ENCODE assay signal across 18 cellular contexts in genomic region chr12:126607867-126608266, GRCh38.
A peak's percentile ranks its signal among the peaks of the same experiment; 100 is the strongest.
DNase-seq lines count a peak whose midpoint lies in the region; ATAC-seq, FAIRE-seq and TF ChIP-seq lines count a peak whose summit lies in the region.
"Had no signal": no experiment of that assay in that cellular context is flagged by ENCODE, and none has a peak within 500 bp of the region (broad histone marks: within the 10 kb centered on the region; RNA-seq: fewer than 3 reads in every experiment).

No MANE protein-coding gene starts in this region.

- intact Hi-C loops in HepG2 (cut with micrococcal nuclease; ENCODE audit: unreplicated experiment) (no loop called here), lower lobe of right lung (cut with DNase I) (no loop called here)

- TF ChIP-seq EP300 in HepG2 (IDR thresholded peaks at IDR 0.05; ENCODE audit: low read depth in 2 of 2, low read length in 2 of 2) (no peak), HepG2 (CRISPR knock-in tag; IDR thresholded peaks at IDR 0.05; ENCODE audit: borderline replicate concordance) (no peak)

- WGBS in liver: 15% methylated on average over 1 of the region's 1 CpG
- 5% methylated on average over 1 of the region's 1 CpG for WGBS in HepG2 (ENCODE audit: low lambda C conversion rate)

- ATAC-seq in HepG2: no peak
- ATAC-seq in lower lobe of right lung: peak; percentile 29 to 83
- no peak for ATAC-seq in natural killer cell treated with Interleukin-12 subunit alpha and Interleukin-12 subunit beta and Interleukin-15 and Interleukin-18, amount 100 ng/mL, for 72 hours
- ATAC-seq: HCT116 had no signal

- H3K27ac ChIP-seq in liver (ENCODE audit: low read depth in 1 of 2, low read length in 2 of 2): no peak overlapping the region
- H3K27ac ChIP-seq in HepG2 (ENCODE audit: extremely low read length, insufficient read depth, low read length): no peak overlapping the region
- H3K27ac ChIP-seq in lower lobe of right lung: no peak overlapping the region
- H3K27ac ChIP-seq: 22Rv1, HL-60 had no signal

- FAIRE-seq in HepG2 (lab: Jason Lieb, UNC): no peak
- FAIRE-seq: GM12892, GM19239 had no signal

- H3K9me3 ChIP-seq in liver (ENCODE audit: control insufficient read depth in 4 of 4, low read length in 3 of 4) (peaks cover 2 to 11% (median 6%) of the 10 kb centered on the region in 4 donors), HepG2 (ENCODE audit: low read length) (peaks cover 81% of the 10 kb centered on the region), lower lobe of right lung (peaks cover 15% of the 10 kb centered on the region)

- TF ChIP-seq RAD21 in liver (IDR thresholded peaks at IDR 0.05): no peak
- no peak for TF ChIP-seq RAD21 in HepG2 (CRISPR knock-in tag; IDR thresholded peaks at IDR 0.05)

- no peaks in the 10 kb centered on the region for H3K79me2 ChIP-seq in HepG2 (ENCODE audit: insufficient read depth, low read length)

- CTCF ChIA-PET in HepG2 (lab: Yijun Ruan, JAX; ENCODE audit: low intra/inter-chr PET ratio, low total read pairs): no interaction called here

- H3K4me1 Mint-ChIP-seq in natural killer cell treated with Interleukin-12 subunit alpha and Interleukin-12 subunit beta and Interleukin-15 and Interleukin-18, amount 100 ng/mL, for 72 hours (ENCODE audit: low read depth in 2 of 2): no peaks in the 10 kb centered on the region

- no peaks in the 10 kb centered on the region for H3K36me3 Mint-ChIP-seq in natural killer cell treated with Interleukin-12 subunit alpha and Interleukin-12 subunit beta and Interleukin-15 and Interleukin-18, amount 100 ng/mL, for 72 hours

- H3K9me3 Mint-ChIP-seq in natural killer cell treated with Interleukin-12 subunit alpha and Interleukin-12 subunit beta and Interleukin-15 and Interleukin-18, amount 100 ng/mL, for 72 hours: peaks cover 10% of the 10 kb centered on the region

- H3K4me1 ChIP-seq in liver (ENCODE audit: control insufficient read depth in 4 of 4, insufficient read depth in 4 of 4, low read length in 3 of 4) (no peaks in the 10 kb centered on the region), HepG2 (ENCODE audit: insufficient read depth, low read length) (no peaks in the 10 kb centered on the region), lower lobe of right lung (no peaks in the 10 kb centered on the region)

- no TSS peak for BruUV-seq in HepG2 (replicated peaks; lab: Mats Ljungman, UMichigan)

- in situ Hi-C loops in HepG2 (cut with HindIII; ENCODE audit: extremely low pct_ligation_motif_present, low pct_unique_long_range_greater_than_20kb): no loop called here

- H3K4me3 ChIP-seq in liver (ENCODE audit: low read depth in 1 of 3, low read length in 3 of 3) (no peak overlapping the region), HepG2 (replicated peaks in 1 of 3; ENCODE audit: insufficient read depth in 1 of 3, low read depth in 2 of 3, low read length in 3 of 3) (no peak overlapping the region), fibroblast of the aortic adventitia (ENCODE audit: low read depth, low read length) (no peak overlapping the region), lower lobe of right lung (no peak overlapping the region)

- H3K4me3 Mint-ChIP-seq in natural killer cell treated with Interleukin-12 subunit alpha and Interleukin-12 subunit beta and Interleukin-15 and Interleukin-18, amount 100 ng/mL, for 72 hours: no peak overlapping the region
- H3K4me3 Mint-ChIP-seq: CD4-positive, alpha-beta T cell had no signal

- TF ChIP-seq CTCF in liver (IDR thresholded peaks at IDR 0.05; ENCODE audit: low read depth, low read length, missing input control) (no peak), HepG2 (CRISPR knock-in tag; IDR thresholded peaks at IDR 0.05) (no peak), fibroblast of the aortic adventitia (IDR thresholded peaks at IDR 0.05; ENCODE audit: insufficient read depth, low read length) (no peak), lower lobe of right lung (IDR thresholded peaks at IDR 0.05) (no peak)

- H3K4me2 ChIP-seq in HepG2 (ENCODE audit: low read depth, low read length): no peak overlapping the region

- H3K36me3 ChIP-seq in liver (ENCODE audit: control insufficient read depth in 4 of 4, insufficient read depth in 3 of 4, low read depth in 1 of 4, low read length in 3 of 4): no peaks in the 10 kb centered on the region
- no peaks in the 10 kb centered on the region for H3K36me3 ChIP-seq in HepG2 (replicated peaks in 1 of 2; ENCODE audit: control insufficient read depth in 1 of 2, insufficient read depth in 2 of 2, low read length in 2 of 2)
- H3K36me3 ChIP-seq in lower lobe of right lung: no peaks in the 10 kb centered on the region

- H3K27me3 Mint-ChIP-seq in natural killer cell treated with Interleukin-12 subunit alpha and Interleukin-12 subunit beta and Interleukin-15 and Interleukin-18, amount 100 ng/mL, for 72 hours: no peaks in the 10 kb centered on the region
- H3K27me3 Mint-ChIP-seq: CD4-positive, alpha-beta T cell had no signal

- no peak for TF ChIP-seq POLR2A in HepG2 (IDR thresholded peaks at IDR 0.05; ENCODE audit: insufficient read depth in 1 of 2, low read depth in 2 of 2, low read length in 2 of 2)

- no peak for DNase-seq in HepG2 (ENCODE audit: low spot score)
- peak; percentile 32 for DNase-seq in fibroblast of the aortic adventitia (ENCODE audit: low read depth)
- no peak for DNase-seq in lower lobe of right lung
- no peak for DNase-seq in natural killer cell treated with Interleukin-12 subunit alpha and Interleukin-12 subunit beta and Interleukin-15 and Interleukin-18, amount 100 ng/mL, for 72 hours (ENCODE audit: low spot score)
- DNase-seq in activated CD4-positive, alpha-beta T cell treated with anti-CD3 and anti-CD28 coated beads for 48 hours: no peak
- no peak for DNase-seq in DMS79 treated with DMSO at 0.1 percent for 48 hours (lab: John Stamatoyannopoulos, UW)
- DNase-seq in DMS114 treated with DMSO at 0.1 percent for 48 hours (lab: John Stamatoyannopoulos, UW; ENCODE audit: unreplicated experiment): no peak
- DNase-seq: C1 segment of cervical spinal cord; CD4-positive, alpha-beta T cell; DMS153; DND-41; GDM1 had no signal

- no peak overlapping the region for H3K27ac Mint-ChIP-seq in natural killer cell treated with Interleukin-12 subunit alpha and Interleukin-12 subunit beta and Interleukin-15 and Interleukin-18, amount 100 ng/mL, for 72 hours

- H2AFZ ChIP-seq in HepG2 (ENCODE audit: low read length): no peak overlapping the region

- H3K9ac ChIP-seq in liver (ENCODE audit: low read depth in 1 of 2, low read length in 2 of 2) (no peak overlapping the region), HepG2 (ENCODE audit: insufficient read depth, low read depth, low read length) (no peak overlapping the region)

- no peaks in the 10 kb centered on the region for H4K20me1 ChIP-seq in HepG2 (ENCODE audit: insufficient read depth, low read length)

- POLR2A ChIA-PET in HepG2 (lab: Yijun Ruan, JAX): no interaction called here

- H3K27me3 ChIP-seq in liver (ENCODE audit: control insufficient read depth in 4 of 4, insufficient read depth in 4 of 4, low read length in 3 of 4) (no peaks in the 10 kb centered on the region), HepG2 (ENCODE audit: control insufficient read depth in 1 of 2, insufficient read depth in 2 of 2, low read length in 2 of 2) (no peaks in the 10 kb centered on the region), lower lobe of right lung (ENCODE audit: low read depth) (no peaks in the 10 kb centered on the region)

TF ChIP-seq in liver, 16 proteins besides CTCF, POLR2A, EP300 and RAD21:
- TF ChIP-seq HNF4A (conservative IDR thresholded peaks at IDR 0.05) (peak; percentile 20 to 21), RXRA (IDR thresholded peaks at IDR 0.05) (peak in 1 of 2 donors; percentile 15), TAF1 (conservative IDR thresholded peaks at IDR 0.05) (no peak), HNF4G (IDR thresholded peaks at IDR 0.05) (no peak)

TF ChIP-seq in HepG2, 621 proteins besides CTCF, POLR2A, EP300 and RAD21:
- TF ChIP-seq CBFB (CRISPR knock-in tag; IDR thresholded peaks at IDR 0.05): no peak

Comparison
In these comparisons a context has a peak if more than half of its experiments do, and no peak if none do; other contexts are left out.
1. ATAC-seq: peak in lower lobe of right lung (2 of 2); none in HepG2 (single experiment) and natural killer cell treated with Interleukin-12 subunit alpha and Interleukin-12 subunit beta and Interleukin-15 and Interleukin-18, amount 100 ng/mL, for 72 hours (0 of 2).